Comparison of ENCODE assay signal across 8 cellular contexts in the genomic region with DNA sequence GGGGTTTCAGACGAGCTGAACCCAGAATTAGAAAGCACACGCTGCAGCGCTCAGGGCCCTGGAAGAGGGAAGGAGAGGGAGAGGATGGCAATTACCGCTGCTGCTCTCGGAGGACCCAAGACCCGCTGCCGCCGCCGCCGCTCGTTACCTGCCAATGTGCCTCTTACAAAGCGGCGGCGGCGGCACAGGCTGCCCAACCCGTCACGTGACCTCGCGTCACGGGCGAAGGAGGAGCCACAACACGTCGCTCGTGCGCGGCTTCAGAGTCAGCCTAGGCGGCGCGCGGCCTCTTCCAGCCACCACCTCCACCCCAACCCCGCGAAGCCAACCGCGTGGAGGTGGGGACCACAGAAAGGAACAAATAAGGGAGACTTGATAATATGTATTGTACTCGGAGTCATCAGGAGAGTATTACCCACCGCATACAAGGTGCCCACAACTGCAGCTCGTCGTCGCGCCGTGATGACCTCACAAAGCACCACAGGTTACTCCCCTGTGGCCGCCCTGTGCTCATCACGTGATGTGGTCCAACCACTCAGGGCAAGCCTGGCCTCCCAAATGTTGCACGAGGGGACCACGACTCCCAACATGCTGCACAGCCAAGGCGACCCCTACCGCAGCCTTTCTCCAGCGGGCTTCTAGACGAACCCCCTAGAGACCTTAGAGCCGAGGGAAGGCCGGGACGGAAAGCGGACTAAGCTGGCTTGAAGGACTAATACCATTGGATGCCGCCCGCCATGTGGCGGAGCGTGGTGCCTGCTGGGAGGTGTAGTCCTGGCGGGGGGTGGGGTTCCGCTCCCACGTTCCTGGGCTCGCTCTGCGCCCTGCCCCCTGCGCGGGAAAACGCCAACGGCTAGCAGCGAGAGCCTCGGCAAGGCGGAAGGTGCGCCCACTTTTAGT. TPM values are rescaled to one million over a fixed set of nuclear protein-coding genes. Genes with fewer than 3 reads are reported as not detected.
A peak's percentile ranks its signal among the peaks of the same experiment; 100 is the strongest.
DNase-seq lines count a peak whose midpoint lies in the region; ATAC-seq and TF ChIP-seq lines count a peak whose summit lies in the region.

A gene with protein sequence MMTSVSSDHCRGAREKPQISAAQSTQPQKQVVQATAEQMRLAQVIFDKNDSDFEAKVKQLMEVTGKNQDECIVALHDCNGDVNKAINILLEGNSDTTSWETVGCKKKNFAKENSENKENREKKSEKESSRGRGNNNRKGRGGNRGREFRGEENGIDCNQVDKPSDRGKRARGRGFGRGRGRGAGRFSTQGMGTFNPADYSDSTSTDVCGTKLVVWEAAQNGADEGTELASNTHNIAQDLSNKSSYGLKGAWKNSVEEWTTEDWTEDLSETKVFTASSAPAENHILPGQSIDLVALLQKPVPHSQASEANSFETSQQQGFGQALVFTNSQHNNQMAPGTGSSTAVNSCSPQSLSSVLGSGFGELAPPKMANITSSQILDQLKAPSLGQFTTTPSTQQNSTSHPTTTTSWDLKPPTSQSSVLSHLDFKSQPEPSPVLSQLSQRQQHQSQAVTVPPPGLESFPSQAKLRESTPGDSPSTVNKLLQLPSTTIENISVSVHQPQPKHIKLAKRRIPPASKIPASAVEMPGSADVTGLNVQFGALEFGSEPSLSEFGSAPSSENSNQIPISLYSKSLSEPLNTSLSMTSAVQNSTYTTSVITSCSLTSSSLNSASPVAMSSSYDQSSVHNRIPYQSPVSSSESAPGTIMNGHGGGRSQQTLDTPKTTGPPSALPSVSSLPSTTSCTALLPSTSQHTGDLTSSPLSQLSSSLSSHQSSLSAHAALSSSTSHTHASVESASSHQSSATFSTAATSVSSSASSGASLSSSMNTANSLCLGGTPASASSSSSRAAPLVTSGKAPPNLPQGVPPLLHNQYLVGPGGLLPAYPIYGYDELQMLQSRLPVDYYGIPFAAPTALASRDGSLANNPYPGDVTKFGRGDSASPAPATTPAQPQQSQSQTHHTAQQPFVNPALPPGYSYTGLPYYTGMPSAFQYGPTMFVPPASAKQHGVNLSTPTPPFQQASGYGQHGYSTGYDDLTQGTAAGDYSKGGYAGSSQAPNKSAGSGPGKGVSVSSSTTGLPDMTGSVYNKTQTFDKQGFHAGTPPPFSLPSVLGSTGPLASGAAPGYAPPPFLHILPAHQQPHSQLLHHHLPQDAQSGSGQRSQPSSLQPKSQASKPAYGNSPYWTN (minus strand): TSS at position 158 of the 900 bp plus-strand sequence. CDS start 31,739 bp downstream, outside the sequence.

- peaks cover 18% of the 10 kb centered on the region; the same call in 1 of the 2 replicates for H4K20me1 ChIP-seq in SU-DHL-6 (ENCODE audit: low read depth, low read length)

- no peaks in the 10 kb centered on the region for H3K4me1 ChIP-seq in parathyroid adenoma
- peaks cover 0 to 25% (median 16%) of the 10 kb centered on the region in 4 donors for H3K4me1 ChIP-seq in tibial nerve

- 0 to 1% methylated on average over 46 to 55 of the region's 70 CpGs for WGBS in tibial nerve, 2 donors

- H3K27me3 ChIP-seq in SU-DHL-6 (ENCODE audit: low read length) = no peaks in the 10 kb centered on the region
- H3K27me3 ChIP-seq in parathyroid adenoma (ENCODE audit: control insufficient read depth, insufficient read depth, low read length) = no peaks in the 10 kb centered on the region
- no peaks in the 10 kb centered on the region for H3K27me3 ChIP-seq in tibial nerve

- H2AFZ ChIP-seq in SU-DHL-6 (ENCODE audit: low read depth, low read length, severe bottlenecking) (peak within 1 kb of the TSS; percentile 95), parathyroid adenoma (peak within 1 kb of the TSS; percentile 96)

- TF ChIP-seq EP300 in tibial nerve (IDR thresholded peaks at IDR 0.05) = peak; percentile 90

- peak within 1 kb of the TSS; percentile 83 for H3K9ac ChIP-seq in SU-DHL-6 (ENCODE audit: low read length)
- H3K9ac ChIP-seq in parathyroid adenoma = no peak within 1 kb of the TSS

- peaks cover 47% of the 10 kb centered on the region for H3K79me2 ChIP-seq in SU-DHL-6 (ENCODE audit: insufficient read depth, low read length)
- H3K79me2 ChIP-seq in parathyroid adenoma = peaks cover 7% of the 10 kb centered on the region

- H3K9me2 ChIP-seq in SU-DHL-6 (replicated peaks; ENCODE audit: insufficient read depth, low read length) = no peaks in the 10 kb centered on the region

- TF ChIP-seq CTCF in GM12864 (IDR thresholded peaks at IDR 0.05; ENCODE audit: low read depth, low read length, missing control alignments) = no peak
- TF ChIP-seq CTCF in SU-DHL-6 (IDR thresholded peaks at IDR 0.05; ENCODE audit: insufficient read depth, low read length, poor library complexity, severe bottlenecking) = no peak
- TF ChIP-seq CTCF in parathyroid adenoma (IDR thresholded peaks at IDR 0.05) = no peak
- peak in 2 of 5 experiments; percentile 31 to 42 for TF ChIP-seq CTCF in tibial nerve (IDR thresholded peaks at IDR 0.05)

- TF ChIP-seq POLR2A in tibial nerve (IDR thresholded peaks at IDR 0.05) = peak; percentile 65 to 87

- DNase-seq in GM12864 (ENCODE audit: low read depth) (peak; percentile 95), NCI-H128 (lab: John Stamatoyannopoulos, UW; ENCODE audit: unreplicated experiment) (peak; percentile 95), Right ventricle myocardium superior (peak; percentile 99), tibial nerve (ENCODE audit: low spot score in 2 of 2) (peak; percentile 97 to 99)
- peak; percentile 92 for DNase-seq in activated naive CD8-positive, alpha-beta T cell treated with anti-CD3 and anti-CD28 coated beads, Interleukin-2, amount 50 U/mL, for 16 hours (ENCODE audit: low read depth, low spot score)

- H3K9me3 ChIP-seq in SU-DHL-6 (ENCODE audit: insufficient read depth, low read length) = no peaks in the 10 kb centered on the region
- H3K9me3 ChIP-seq in parathyroid adenoma (ENCODE audit: control insufficient read depth, low read length) = no peaks in the 10 kb centered on the region
- no peaks in the 10 kb centered on the region for H3K9me3 ChIP-seq in tibial nerve

- H3K4me3 ChIP-seq in GM12864 (ENCODE audit: low read depth, low read length) (peak within 1 kb of the TSS; percentile 86), SU-DHL-6 (ENCODE audit: insufficient read depth, low read length, poor library complexity, severe bottlenecking) (peak within 1 kb of the TSS; percentile 67), parathyroid adenoma (ENCODE audit: low read depth, low read length) (peak within 1 kb of the TSS; percentile 89), tibial nerve (peak within 1 kb of the TSS; percentile 75 to 100 (median 87))

- H3K36me3 ChIP-seq in SU-DHL-6 (ENCODE audit: low read length) (peaks cover 3% of the 10 kb centered on the region; the same call in 1 of the 2 replicates), parathyroid adenoma (ENCODE audit: control insufficient read depth, insufficient read depth, low read length) (no peaks in the 10 kb centered on the region), tibial nerve (no peaks in the 10 kb centered on the region)

- intact Hi-C loops in Right ventricle myocardium superior (cut with DNase I) = no loop called here

- ATAC-seq in HG02678 (IDR thresholded peaks at IDR 0.05; ENCODE audit: unreplicated experiment) (peak; percentile 73), Right ventricle myocardium superior (ENCODE audit: poor library complexity) (peak; percentile 96)

- 0 out of 2 replicates have a peak, but pooled peaks cover 3% of the 10 kb centered on the region for H3F3A ChIP-seq in SU-DHL-6 (ENCODE audit: insufficient read depth)

- H3K27ac ChIP-seq in SU-DHL-6 (ENCODE audit: low read depth, low read length) = peak within 1 kb of the TSS; percentile 85
- H3K27ac ChIP-seq in parathyroid adenoma = peak within 1 kb of the TSS; percentile 96
- peak within 1 kb of the TSS; percentile 85 to 95 (median 92) for H3K27ac ChIP-seq in tibial nerve

- H3K4me2 ChIP-seq in SU-DHL-6 (ENCODE audit: low read depth, low read length, poor library complexity, severe bottlenecking) (peak within 1 kb of the TSS; percentile 95), parathyroid adenoma (ENCODE audit: low read length) (peak within 1 kb of the TSS; percentile 98)

RNA-seq across cellular contexts. Expression of the gene that starts here (rescaled TPM):
- total RNA-seq in Right ventricle myocardium superior = 26.6 TPM
- total RNA-seq in tibial nerve = 10 to 100 TPM; 29.7 to 36.9 (median 34.3) TPM

Comparison
In these comparisons a context has a peak if more than half of its experiments do, and no peak if none do; other contexts are left out.
1. Peak in every context shown above with its lines: DNase-seq, ATAC-seq, H3K4me3 ChIP-seq and H3K27ac ChIP-seq.